Comparison of ENCODE assay signal across 28 cellular contexts in the genomic region with DNA sequence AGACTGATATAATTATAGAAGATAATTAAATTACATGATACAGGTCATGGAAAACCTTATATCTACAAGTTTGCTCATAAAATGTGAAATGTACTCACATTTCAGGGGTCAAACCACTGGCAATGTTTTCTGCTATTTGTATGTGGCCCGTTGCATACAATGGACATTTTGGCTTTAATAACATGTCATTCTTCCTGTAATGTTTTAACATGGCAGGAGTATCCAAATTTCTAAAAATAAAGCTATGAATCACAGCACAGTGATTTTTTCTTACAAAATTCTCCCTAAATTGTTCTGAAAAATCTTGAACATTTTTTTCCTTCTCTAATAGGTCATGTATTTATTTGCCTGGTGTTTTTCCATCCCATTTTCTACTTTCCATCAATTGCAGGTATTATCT.
"Had no signal": no experiment of that assay in that cellular context is flagged by ENCODE, and none has a peak within 500 bp of the region (broad histone marks: within the 10 kb centered on the region; RNA-seq: fewer than 3 reads in every experiment).

No MANE protein-coding gene starts in this region.

- H3K36me3 ChIP-seq: cardiac muscle cell had no signal

- DNase-seq: activated B cell treated with CpG ODN at 0.5 μM for 24 hours; activated CD4-positive, alpha-beta memory T cell treated with anti-CD3 and anti-CD28 coated beads for 36 hours; activated CD4-positive, alpha-beta T cell treated with anti-CD3 and anti-CD28 coated beads for 4 hours; activated CD4-positive, alpha-beta T cell treated with anti-CD3 and anti-CD28 coated beads, Interleukin-2, amount 10 ng/mL, durations not matched to agents 24 days and 14 days; activated CD4-positive, alpha-beta T cell treated with anti-CD3 and anti-CD28 coated beads, Interleukin-2, amount 50 U/mL, for 1 hour; activated CD4-positive, alpha-beta T cell treated with anti-CD3 and anti-CD28 coated beads, Interleukin-2, amount 50 U/mL, for 4 hours; activated CD4-positive, CD25-positive, alpha-beta regulatory T cell treated with anti-CD3 and anti-CD28 coated beads, Interleukin-2, amount 50 U/mL, for 72 hours; activated CD8-positive, alpha-beta memory T cell treated with anti-CD3 and anti-CD28 coated beads, Interleukin-2, amount 50 U/mL, for 4 hours; activated CD8-positive, alpha-beta T cell treated with anti-CD3 and anti-CD28 coated beads for 36 hours; activated gamma-delta T cell; activated naive CD4-positive, alpha-beta T cell treated with anti-CD3 and anti-CD28 coated beads, Interleukin-2, amount 10 ng/mL, durations not matched to agents 7 days and 5 days; activated naive CD4-positive, alpha-beta T cell treated with Interleukin-2 at 50 U/mL for 16 hours; activated naive CD8-positive, alpha-beta T cell treated with anti-CD3 and anti-CD28 coated beads, Interleukin-2, amount 10 ng/mL, durations not matched to agents 7 days and 5 days; activated naive CD8-positive, alpha-beta T cell treated with anti-CD3 and anti-CD28 coated beads, Interleukin-2, amount 50 U/mL, for 24 hours; activated T-cell treated with anti-CD3 and anti-CD28 coated beads for 4 hours; activated T-cell treated with anti-CD3 and anti-CD28 coated beads, Interleukin-2, amount 50 U/mL, for 1 hour; activated T-cell treated with anti-CD3 and anti-CD28 coated beads, Interleukin-2, amount 50 U/mL, for 4 hours; activated T-cell treated with anti-CD3 and anti-CD28 coated beads, Interleukin-2, amount 50 U/mL, for 72 hours; amygdala; anterior cingulate cortex; body of pancreas; cerebellar nuclear complex; T-helper 1 cell; T-helper 2 cell; T-helper 9 cell had no signal

- H3K4me1 ChIP-seq: body of pancreas had no signal

- H3K9me3 ChIP-seq: body of pancreas had no signal

- H3K27me3 ChIP-seq: body of pancreas, cardiac muscle cell had no signal

- H3K27ac ChIP-seq: body of pancreas, cardiac muscle cell, VCaP had no signal

- H3K4me3 ChIP-seq: body of pancreas, cardiac muscle cell had no signal

- ATAC-seq: activated CD8-positive, alpha-beta T cell treated with anti-CD3 and anti-CD28 coated beads for 36 hours; activated naive CD8-positive, alpha-beta T cell treated with anti-CD3 and anti-CD28 coated beads, Interleukin-2, amount 50 U/mL, for 24 hours; activated T-cell treated with anti-CD3 and anti-CD28 coated beads, Interleukin-2, amount 50 U/mL, for 4 hours; activated T-cell treated with anti-CD3 and anti-CD28 coated beads, Interleukin-2, amount 50 U/mL, for 72 hours; activated T-helper 17 cell treated with anti-CD3 and anti-CD28 coated beads, Interleukin-2, amount 50 U/mL, for 72 hours; body of pancreas had no signal
